In genomic region chr10:77821036-77821435, GRCh38 we compare ENCODE assay signal across 1 cellular context.
TF ChIP-seq lines count a peak whose summit lies in the region.

No MANE protein-coding gene starts in this region.

TF ChIP-seq in GM23338, 12 proteins besides CTCF, POLR2A, EP300 and RAD21 (continued from another document):
- TF ChIP-seq EZH2 (IDR thresholded peaks at IDR 0.05; ENCODE audit: low read depth, unreplicated experiment), result no peak
- no peak for TF ChIP-seq REST (IDR thresholded peaks at IDR 0.05; ENCODE audit: unreplicated experiment)
- no peak for TF ChIP-seq CREB1 (CRISPR knock-in tag; IDR thresholded peaks at IDR 0.05; ENCODE audit: low read depth)
- no peak for TF ChIP-seq NANOG (IDR thresholded peaks at IDR 0.05; ENCODE audit: borderline replicate concordance)
- no peak for TF ChIP-seq POLR2AphosphoS5 (IDR thresholded peaks at IDR 0.05; ENCODE audit: low read depth)
- TF ChIP-seq, protein P1, sequence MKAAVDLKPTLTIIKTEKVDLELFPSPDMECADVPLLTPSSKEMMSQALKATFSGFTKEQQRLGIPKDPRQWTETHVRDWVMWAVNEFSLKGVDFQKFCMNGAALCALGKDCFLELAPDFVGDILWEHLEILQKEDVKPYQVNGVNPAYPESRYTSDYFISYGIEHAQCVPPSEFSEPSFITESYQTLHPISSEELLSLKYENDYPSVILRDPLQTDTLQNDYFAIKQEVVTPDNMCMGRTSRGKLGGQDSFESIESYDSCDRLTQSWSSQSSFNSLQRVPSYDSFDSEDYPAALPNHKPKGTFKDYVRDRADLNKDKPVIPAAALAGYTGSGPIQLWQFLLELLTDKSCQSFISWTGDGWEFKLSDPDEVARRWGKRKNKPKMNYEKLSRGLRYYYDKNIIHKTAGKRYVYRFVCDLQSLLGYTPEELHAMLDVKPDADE (IDR thresholded peaks at IDR 0.05), result no peak
- no peak for TF ChIP-seq ZNF331 (CRISPR knock-in tag; IDR thresholded peaks at IDR 0.05; ENCODE audit: low read depth)
- no peak for TF ChIP-seq JUNB (IDR thresholded peaks at IDR 0.05; ENCODE audit: unreplicated experiment)
- TF ChIP-seq ZNF462 (CRISPR knock-in tag; IDR thresholded peaks at IDR 0.05), result no peak
- no peak for TF ChIP-seq EZH2phosphoT487 (IDR thresholded peaks at IDR 0.05; ENCODE audit: unreplicated experiment)
